ENCODE assay signal across 8 cellular contexts in genomic region chr9:71767421-71768321, GRCh38. TPM values are rescaled to one million over a fixed set of nuclear protein-coding genes. Genes with fewer than 3 reads are reported as not detected.
A peak's percentile ranks its signal among the peaks of the same experiment; 100 is the strongest.
DNase-seq lines count a peak whose midpoint lies in the region; ATAC-seq, FAIRE-seq and TF ChIP-seq lines count a peak whose summit lies in the region.

No MANE protein-coding gene starts in this region.

- H3K4me1 ChIP-seq in SJSA1 (replicated peaks) (peaks cover 42% of the 10 kb centered on the region), mesodermal cell (ENCODE audit: control insufficient read depth, insufficient read depth, low read length, poor library complexity, severe bottlenecking) (peaks cover 31% of the 10 kb centered on the region), urinary bladder (ENCODE audit: insufficient read depth) (no peaks in the 10 kb centered on the region)

- H3K4me3 ChIP-seq in SJSA1 (peak overlapping the region; percentile 95), dorsolateral prefrontal cortex (peak overlapping the region; percentile 71 to 97 (median 88)), mesodermal cell (ENCODE audit: extremely low read depth, insufficient read depth, low read length, poor library complexity, severe bottlenecking) (peak overlapping the region; percentile 88), urinary bladder (ENCODE audit: low read depth, low read length) (peak overlapping the region; percentile 73)

- H3K36me3 ChIP-seq in SJSA1 (0 out of 2 replicates have a peak, but pooled peaks cover 4% of the 10 kb centered on the region), mesodermal cell (ENCODE audit: control insufficient read depth, insufficient read depth, low read length) (no peaks in the 10 kb centered on the region), urinary bladder (ENCODE audit: insufficient read depth) (no peaks in the 10 kb centered on the region)

- H3K27ac ChIP-seq in SJSA1, result peak overlapping the region; percentile 95
- H3K27ac ChIP-seq in dorsolateral prefrontal cortex, result peak overlapping the region in 57 of 59 donors; percentile 77 to 98 (median 92)
- H3K27ac ChIP-seq in mesodermal cell (ENCODE audit: low read depth, low read length, severe bottlenecking), result no peak overlapping the region
- H3K27ac ChIP-seq in urinary bladder (ENCODE audit: low read depth), result peak overlapping the region; percentile 97

- peak; percentile 35 for FAIRE-seq in GM19239 (lab: Jason Lieb, UNC)

- POLR2A ChIA-PET in GM10248 (lab: Yijun Ruan, JAX), result no interaction called here

- no peak for DNase-seq in GM19239 (ENCODE audit: insufficient read length, low spot score)
- peak in 1 of 2 experiments; percentile 49 for DNase-seq in SJSA1 (ENCODE audit: low read depth in 1 of 2, low spot score in 2 of 2)
- DNase-seq in dorsolateral prefrontal cortex, result peak in 2 of 10 donors; percentile 28 to 46
- no peak for DNase-seq in NCI-H774 (lab: John Stamatoyannopoulos, UW)
- DNase-seq in GM10248 (ENCODE audit: extremely low spot score), result no peak

- H3K9me3 ChIP-seq in SJSA1 (replicated peaks) (no peaks in the 10 kb centered on the region), mesodermal cell (ENCODE audit: control insufficient read depth, low read length) (no peaks in the 10 kb centered on the region)

- no peak for TF ChIP-seq CTCF in dorsolateral prefrontal cortex (IDR thresholded peaks at IDR 0.05 in 54 of 56, conservative IDR thresholded peaks at IDR 0.05 in 2 of 56; ENCODE audit: low read depth in 1 of 56, partially characterized antibody in 56 of 56)
- no peak for TF ChIP-seq CTCF in GM10248 (IDR thresholded peaks at IDR 0.05; ENCODE audit: control extremely low read depth, extremely low read depth, low read depth, missing control alignments)

- no peak for ATAC-seq in HG03469 (IDR thresholded peaks at IDR 0.05; ENCODE audit: unreplicated experiment)

- H3K27me3 ChIP-seq in SJSA1 (replicated peaks) (no peaks in the 10 kb centered on the region), dorsolateral prefrontal cortex (no peaks in the 10 kb centered on the region)

- intact Hi-C loops in dorsolateral prefrontal cortex (cut with DNase I), result loop anchor here (2.0 to 5.0 kb wide), 5 partner anchors 50 to 480 kb away; partner anchors contain the start of genes ABHD17B (in 1 of the 2) and C9orf85 (in 1 of the 2)

- CTCF ChIA-PET in GM10248 (lab: Yijun Ruan, JAX), result interaction anchor here (1.0 to 3.3 kb wide), 6 partner anchors 9 to 483 kb away, joined by 3 to 12 read pairs (median 10); no protein-coding TSS in a partner anchor

- 3 to 4% methylated on average over 14 to 17 of the region's 38 CpGs for WGBS in mesodermal cell (ENCODE audit: insufficient coverage in 2 of 2), 2 experiments
- WGBS in urinary bladder, result 4% methylated on average over 38 of the region's 38 CpGs

RNA-seq across cellular contexts. Expression of gene CEMIP2, which starts 0.6 kb away (rescaled TPM):
- total RNA-seq in SJSA1 (2014; rRNA removed; shearing (Covaris generic)), result 14.8 and 24.4 TPM in 2 replicates
- total RNA-seq in dorsolateral prefrontal cortex (10 to 100 TPM; 20.5 to 81.8 (median 47.2) TPM), urinary bladder (62.5 TPM)
- 198 TPM for polyA plus RNA-seq in mesodermal cell (2013, experiment 1 of 2)
- polyA plus RNA-seq in mesodermal cell (2013, experiment 2 of 2), result 190 TPM
- polyA plus RNA-seq in urinary bladder, result 17.5 TPM
